ENCODE assay signal across 8 cellular contexts in the genomic region with DNA sequence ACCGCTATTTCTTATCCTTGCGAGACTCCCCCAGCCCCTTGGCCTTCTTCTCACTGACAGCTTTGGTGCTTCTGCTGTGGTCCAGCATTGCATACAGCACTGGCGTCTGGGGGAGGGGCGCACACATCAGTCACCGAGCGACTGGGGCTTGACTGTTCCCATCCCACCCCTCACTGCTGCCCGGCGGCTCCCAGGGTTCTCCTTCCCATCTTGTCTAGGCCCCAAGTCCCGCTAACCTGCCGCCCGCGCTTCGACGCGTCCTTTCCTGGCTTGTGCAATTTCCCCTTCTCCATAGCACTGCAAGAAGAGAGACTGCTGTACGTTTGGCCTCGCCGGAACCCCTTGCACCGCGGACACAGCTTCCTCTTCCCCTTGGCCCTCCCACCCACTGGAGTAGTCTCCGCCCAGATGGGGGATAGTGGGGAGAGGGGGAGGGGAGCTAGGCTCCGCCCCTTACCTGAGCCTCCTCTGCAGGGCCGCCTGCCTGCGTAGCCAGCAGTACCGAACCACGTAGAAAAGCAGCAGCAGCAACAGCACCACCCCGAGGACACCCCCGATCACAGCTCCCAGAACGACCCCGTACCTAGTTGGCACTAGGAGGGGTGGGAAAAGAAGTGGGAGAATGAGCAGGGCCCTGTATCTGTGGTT. TPM values are rescaled to one million over a fixed set of nuclear protein-coding genes. Genes with fewer than 3 reads are reported as not detected.
DNase-seq lines count a peak whose midpoint lies in the region; ATAC-seq and TF ChIP-seq lines count a peak whose summit lies in the region.

No MANE protein-coding gene starts in this region.

- H3K9me3 Mint-ChIP-seq in endothelial cell (ENCODE audit: unreplicated experiment) (no peaks in the 10 kb centered on the region), mesothelial cell of epicardium (no peaks in the 10 kb centered on the region)

- ATAC-seq in HG02852 (IDR thresholded peaks at IDR 0.05; ENCODE audit: unreplicated experiment) = peak; percentile 80

- H3K36me3 Mint-ChIP-seq in endothelial cell (ENCODE audit: low read depth, unreplicated experiment) (no peaks in the 10 kb centered on the region), mesothelial cell of epicardium (no peaks in the 10 kb centered on the region)

- peak overlapping the region; percentile 73 for H3K4me3 ChIP-seq in GM12864 (ENCODE audit: low read depth, low read length)

- peak; percentile 59 for TF ChIP-seq CTCF in GM12864 (IDR thresholded peaks at IDR 0.05; ENCODE audit: low read depth, low read length, missing control alignments)
- no peak for TF ChIP-seq CTCF in endothelial cell (IDR thresholded peaks at IDR 0.05; ENCODE audit: unreplicated experiment)
- TF ChIP-seq CTCF in mesothelial cell of epicardium (IDR thresholded peaks at IDR 0.05; ENCODE audit: unreplicated experiment) = no peak

- H3K27ac Mint-ChIP-seq in endothelial cell (ENCODE audit: unreplicated experiment) (no peak overlapping the region), mesothelial cell of epicardium (peak overlapping the region; percentile 88)

- DNase-seq in GM12864 (ENCODE audit: low read depth) = peak; percentile 73
- DNase-seq in NCI-H345 (lab: John Stamatoyannopoulos, UW) = peak; percentile 88
- DNase-seq in activated CD8-positive, alpha-beta memory T cell treated with anti-CD3 and anti-CD28 coated beads for 48 hours (ENCODE audit: low read depth in 2 of 3, low spot score in 2 of 3) = peak; percentile 55 to 66 (median 59)
- peak; percentile 71 for DNase-seq in endothelial cell (ENCODE audit: low spot score)
- peak; percentile 64 to 82 for DNase-seq in mesothelial cell of epicardium (ENCODE audit: low spot score in 2 of 2, unreplicated experiment in 2 of 2)
- peak; percentile 69 to 71 for DNase-seq in stimulated activated CD8-positive, alpha-beta memory T cell treated with anti-CD3 and anti-CD28 coated beads, Interleukin-15, amount 100 ng/mL, for 4 hours (ENCODE audit: low read depth in 2 of 2)
- DNase-seq in SW 1271 (lab: John Stamatoyannopoulos, UW) = no peak

- H3K4me1 Mint-ChIP-seq in endothelial cell (ENCODE audit: unreplicated experiment) = peaks cover 19% of the 10 kb centered on the region
- peaks cover 18% of the 10 kb centered on the region for H3K4me1 Mint-ChIP-seq in mesothelial cell of epicardium

- H3K4me3 Mint-ChIP-seq in endothelial cell (ENCODE audit: unreplicated experiment) (peak overlapping the region; percentile 96), mesothelial cell of epicardium (peak overlapping the region; percentile 98)

- H3K27me3 Mint-ChIP-seq in endothelial cell (ENCODE audit: unreplicated experiment) = peaks cover 10% of the 10 kb centered on the region
- H3K27me3 Mint-ChIP-seq in mesothelial cell of epicardium (ENCODE audit: low read depth) = peaks cover 22% of the 10 kb centered on the region

RNA-seq across cellular contexts. Expression of a gene that starts 3.8 kb away (rescaled TPM):
- total RNA-seq in endothelial cell (ENCODE audit: unreplicated experiment) = 2.6 TPM
- 1.3 to 1.4 TPM (median 1.3 TPM) in 3 replicates for total RNA-seq in mesothelial cell of epicardium

RNA-seq across cellular contexts. Expression of a gene that starts 8.2 kb away (rescaled TPM):
- total RNA-seq in endothelial cell (ENCODE audit: unreplicated experiment) = 180 TPM
- total RNA-seq in mesothelial cell of epicardium = 141 to 147 TPM (median 145 TPM) in 3 replicates

RNA-seq across cellular contexts. Expression of a gene that starts 47.5 kb away (rescaled TPM):
- total RNA-seq in endothelial cell (ENCODE audit: unreplicated experiment) = not detected
- 0.25 TPM in 1 of 3 replicates, not detected in the others for total RNA-seq in mesothelial cell of epicardium

Comparison
In these comparisons a context has a peak if more than half of its experiments do, and no peak if none do; other contexts are left out.
1. DNase-seq: peak in GM12864 (single experiment), NCI-H345 (single experiment), activated CD8-positive, alpha-beta memory T cell treated with anti-CD3 and anti-CD28 coated beads for 48 hours (3 of 3), endothelial cell (single experiment), mesothelial cell of epicardium (2 of 2) and stimulated activated CD8-positive, alpha-beta memory T cell treated with anti-CD3 and anti-CD28 coated beads, Interleukin-15, amount 100 ng/mL, for 4 hours (2 of 2); none in SW 1271 (0 of 2).